In the genomic region with DNA sequence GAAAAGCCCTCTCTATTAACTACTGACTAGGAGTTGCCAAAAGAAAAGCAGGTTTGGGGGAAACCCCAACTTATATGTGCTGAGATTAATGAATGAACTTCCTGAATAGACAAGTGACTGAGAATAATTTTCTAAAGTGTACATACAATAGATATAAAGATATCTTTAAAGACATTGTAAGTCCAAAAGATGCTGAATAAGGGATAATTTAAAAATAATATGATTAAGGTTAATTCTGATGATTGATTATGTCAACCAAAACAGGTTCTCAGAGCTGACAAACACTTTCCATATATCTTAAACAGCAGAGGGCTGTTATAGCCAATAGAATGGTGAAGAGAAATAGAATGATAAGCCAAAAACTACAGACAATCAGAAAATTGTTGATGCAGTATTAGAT, we compare ENCODE assay signal across 26 cellular contexts.
"Had no signal": no experiment of that assay in that cellular context is flagged by ENCODE, and none has a peak within 500 bp of the region (broad histone marks: within the 10 kb centered on the region; RNA-seq: fewer than 3 reads in every experiment).

No MANE protein-coding gene starts in this region.

- H3K4me1 ChIP-seq: parathyroid adenoma, psoas muscle, sigmoid colon, stomach, thyroid gland, tibial nerve, upper lobe of left lung, vagina had no signal

- H3K27ac ChIP-seq: ovary, parathyroid adenoma, psoas muscle, sigmoid colon, stomach, thoracic aorta, thyroid gland, tibial nerve, upper lobe of left lung, vagina had no signal

- H3K79me2 ChIP-seq: parathyroid adenoma had no signal

- H3K9me3 ChIP-seq: ovary, psoas muscle, right lobe of liver, sigmoid colon, stomach, thoracic aorta, thyroid gland, tibial nerve, vagina had no signal

- DNase-seq: nephron progenitor cell; occipital lobe; ovary; posterior cingulate gyrus; psoas muscle; right cardiac atrium; right lobe of liver; sigmoid colon; small intestine; stimulated activated CD4-positive, alpha-beta T cell treated with anti-CD3 and anti-CD28 coated beads, Interleukin-15, amount 100 ng/mL, for 24 hours; stimulated activated CD4-positive, alpha-beta T cell treated with anti-CD3 and anti-CD28 coated beads, Interleukin-2, amount 100 ng/mL, for 24 hours; stimulated activated CD4-positive, alpha-beta T cell treated with anti-CD3 and anti-CD28 coated beads, Interleukin-2, amount 100 ng/mL, for 48 hours; stimulated activated CD4-positive, alpha-beta T cell treated with anti-CD3 and anti-CD28 coated beads, Interleukin-4, amount 100 ng/mL, for 24 hours; stimulated activated naive B cell treated with anti-CD40 and anti-IgM and Interleukin-4, amounts not matched to agents 10 μg/mL and 1 μg/mL and 100 μg/mL, for 72 hours; stimulated activated naive CD4-positive, alpha-beta T cell treated with Interleukin-2 at 50 U/mL for 16 hours; stomach; thyroid gland; trophoblast cell; upper lobe of left lung had no signal

- H3K4me3 ChIP-seq: ovary, psoas muscle, right lobe of liver, sigmoid colon, stomach, thoracic aorta, thyroid gland, tibial nerve, upper lobe of left lung, vagina had no signal

- H2AFZ ChIP-seq: parathyroid adenoma had no signal

- H3K27me3 ChIP-seq: ovary, right lobe of liver, sigmoid colon, stomach, thyroid gland, tibial nerve, upper lobe of left lung, vagina had no signal

- ATAC-seq: natural killer cell treated with Interleukin-12 subunit alpha and Interleukin-12 subunit beta and Interleukin-15 and Interleukin-18, amount 100 ng/mL, for 72 hours; psoas muscle; right cardiac atrium; stimulated activated effector memory CD8-positive, alpha-beta T cell treated with anti-CD3 and anti-CD28 coated beads, Interleukin-12 subunit alpha, Interleukin-12 subunit beta, amount 100 ng/mL, for 72 hours; stimulated activated naive B cell treated with anti-CD40 and anti-IgM and Interleukin-4, amounts not matched to agents 10 μg/mL and 1 μg/mL and 100 μg/mL, for 72 hours had no signal

- H3K9ac ChIP-seq: parathyroid adenoma had no signal

- H3K36me3 ChIP-seq: ovary, right lobe of liver, sigmoid colon, stomach, thoracic aorta, thyroid gland, tibial nerve, upper lobe of left lung, vagina had no signal

- FAIRE-seq: small intestine, urothelium cell line had no signal
